In the genomic region with DNA sequence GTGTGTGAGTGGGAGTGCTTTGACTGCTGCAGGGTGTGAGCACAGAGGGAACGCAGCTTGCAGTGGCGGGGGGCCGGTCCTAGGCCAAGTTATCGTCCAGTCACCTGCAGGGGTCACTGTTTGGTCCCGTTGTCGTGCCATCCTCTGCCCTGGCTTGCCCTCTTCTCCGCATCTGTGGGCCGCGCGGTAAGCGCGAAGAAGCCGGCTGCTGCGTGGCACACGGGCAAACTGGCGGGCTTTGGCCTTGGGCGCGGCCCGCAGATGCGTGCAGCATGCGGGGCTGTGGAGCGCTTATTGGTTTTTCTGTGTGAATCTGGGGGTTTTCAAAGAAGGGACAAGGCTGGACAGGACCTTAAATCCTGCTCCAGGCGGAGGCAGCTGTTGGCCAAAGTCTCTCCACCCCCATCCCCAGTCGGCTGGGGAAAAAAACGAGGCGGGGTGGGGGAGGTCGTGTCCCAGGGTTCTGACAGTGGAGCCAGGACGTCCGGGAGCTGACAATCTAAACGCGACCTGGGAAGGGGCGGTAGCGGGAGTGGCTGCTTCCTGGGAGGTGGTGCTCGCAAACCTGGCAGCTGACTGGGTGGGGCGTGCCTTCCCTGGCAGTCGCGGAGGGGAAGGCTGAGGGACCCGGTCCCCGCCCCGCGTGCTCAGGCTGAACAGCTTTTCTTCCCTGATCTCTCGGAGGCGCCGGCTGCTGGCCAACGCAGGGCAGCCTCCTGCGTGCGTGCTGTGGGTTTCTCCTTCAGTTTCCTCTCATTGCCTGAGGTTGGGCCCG, we compare ENCODE assay signal across 8 cellular contexts. TPM values are rescaled to one million over a fixed set of nuclear protein-coding genes. Genes with fewer than 3 reads are reported as not detected.
DNase-seq lines count a peak whose midpoint lies in the region; ATAC-seq, FAIRE-seq and TF ChIP-seq lines count a peak whose summit lies in the region.

No MANE protein-coding gene starts in this region.

- H3K9me2 ChIP-seq in hepatocyte (replicated peaks; ENCODE audit: insufficient read depth): no peaks in the 10 kb centered on the region

- H3K4me3 ChIP-seq in adrenal gland (peak overlapping the region in 2 of 4 donors; percentile 30 to 59), hepatocyte (peak overlapping the region; percentile 33), skeletal muscle cell (ENCODE audit: low read depth, low read length) (peak overlapping the region; percentile 42)

- no peaks in the 10 kb centered on the region for H3K9me3 ChIP-seq in adrenal gland (replicated peaks in 1 of 3)
- no peaks in the 10 kb centered on the region for H3K9me3 ChIP-seq in hepatocyte (ENCODE audit: low read depth)

- WGBS in adrenal gland, 4 donors: 6 to 24% (median 11%) methylated on average over 32 to 48 of the region's 48 CpGs
- 10% methylated on average over 45 of the region's 48 CpGs for whole genome bisulfite sequencing in hepatocyte (ENCODE audit: low lambda C conversion rate, missing lambda C conversion rate)

- TF ChIP-seq POLR2A in H54 (IDR thresholded peaks at IDR 0.05; ENCODE audit: low read depth, low read length) (peak; percentile 34; the same call in 1 of the 2 replicates), adrenal gland (IDR thresholded peaks at IDR 0.05) (peak in 1 of 2 donors; percentile 36)

- peak; percentile 52 for FAIRE-seq in H54 (lab: Jason Lieb, UNC)

- no peaks in the 10 kb centered on the region for H3K36me3 ChIP-seq in adrenal gland (replicated peaks in 1 of 2)
- no peaks in the 10 kb centered on the region for H3K36me3 ChIP-seq in hepatocyte (replicated peaks; ENCODE audit: insufficient read depth, low read depth)

- no peaks in the 10 kb centered on the region for H3K79me2 ChIP-seq in hepatocyte

- H3K27ac ChIP-seq in adrenal gland: peak overlapping the region in 1 of 5 donors; percentile 26
- H3K27ac ChIP-seq in hepatocyte: no peak overlapping the region

- DNase-seq in H54 (ENCODE audit: insufficient read length, low spot score) (peak; percentile 75), adrenal gland (peak; percentile 59 to 84 (median 80)), hepatocyte (ENCODE audit: low spot score) (peak; percentile 78), skeletal muscle cell (ENCODE audit: low read depth) (no peak)
- DNase-seq in activated T-cell treated with anti-CD3 and anti-CD28 coated beads, Interleukin-2, amount 50 U/mL, for 1 hour: no peak

- peak overlapping the region; percentile 91 for H3K4me2 ChIP-seq in hepatocyte

- ATAC-seq in HG03571 (IDR thresholded peaks at IDR 0.05; ENCODE audit: unreplicated experiment): no peak
- ATAC-seq in HG02571 (IDR thresholded peaks at IDR 0.05; ENCODE audit: unreplicated experiment): no peak
- no peak for ATAC-seq in GM21737 (IDR thresholded peaks at IDR 0.05; ENCODE audit: unreplicated experiment)

- H3K4me1 ChIP-seq in adrenal gland (replicated peaks in 1 of 2): peaks cover 5 to 7% of the 10 kb centered on the region in 2 donors
- H3K4me1 ChIP-seq in hepatocyte (ENCODE audit: insufficient read depth): no peaks in the 10 kb centered on the region

- no peaks in the 10 kb centered on the region for H4K20me1 ChIP-seq in hepatocyte (ENCODE audit: insufficient read depth, poor library complexity, severe bottlenecking)

- peak in 3 of 6 experiments; percentile 16 to 25 (median 19) for TF ChIP-seq CTCF in adrenal gland (IDR thresholded peaks at IDR 0.05)
- TF ChIP-seq CTCF in hepatocyte (IDR thresholded peaks at IDR 0.05; ENCODE audit: poor library complexity): peak; percentile 39

- intact Hi-C loops in adrenal gland (cut with DNase I): no loop called here

- peak overlapping the region; percentile 97 for H2AFZ ChIP-seq in hepatocyte

- H3K27me3 ChIP-seq in adrenal gland (no peaks in the 10 kb centered on the region), hepatocyte (peaks cover 9% of the 10 kb centered on the region)

RNA-seq across cellular contexts. Expression of gene VEPH1, which starts 39.7 kb away (rescaled TPM):
- total RNA-seq in adrenal gland: 100 to 1,000 TPM in 2 of 8 donors, 10 to 100 TPM in 6; 21.4 to 124 (median 86.5) TPM
- 10 to 100 TPM; 25.8 to 33.2 (median 27.4) TPM for polyA plus RNA-seq in adrenal gland
- total RNA-seq in hepatocyte: 4.7 and 15.9 TPM in 2 replicates
- 2.5 and 7.7 TPM in 2 replicates for polyA plus RNA-seq in hepatocyte

Comparison
In these comparisons a context has a peak if more than half of its experiments do, and no peak if none do; other contexts are left out.
1. DNase-seq: peak in H54 (single experiment), adrenal gland (7 of 7) and hepatocyte (single experiment); none in skeletal muscle cell (single experiment) and activated T-cell treated with anti-CD3 and anti-CD28 coated beads, Interleukin-2, amount 50 U/mL, for 1 hour (single experiment).